Comparison of ENCODE assay signal across 21 cellular contexts in the genomic region with DNA sequence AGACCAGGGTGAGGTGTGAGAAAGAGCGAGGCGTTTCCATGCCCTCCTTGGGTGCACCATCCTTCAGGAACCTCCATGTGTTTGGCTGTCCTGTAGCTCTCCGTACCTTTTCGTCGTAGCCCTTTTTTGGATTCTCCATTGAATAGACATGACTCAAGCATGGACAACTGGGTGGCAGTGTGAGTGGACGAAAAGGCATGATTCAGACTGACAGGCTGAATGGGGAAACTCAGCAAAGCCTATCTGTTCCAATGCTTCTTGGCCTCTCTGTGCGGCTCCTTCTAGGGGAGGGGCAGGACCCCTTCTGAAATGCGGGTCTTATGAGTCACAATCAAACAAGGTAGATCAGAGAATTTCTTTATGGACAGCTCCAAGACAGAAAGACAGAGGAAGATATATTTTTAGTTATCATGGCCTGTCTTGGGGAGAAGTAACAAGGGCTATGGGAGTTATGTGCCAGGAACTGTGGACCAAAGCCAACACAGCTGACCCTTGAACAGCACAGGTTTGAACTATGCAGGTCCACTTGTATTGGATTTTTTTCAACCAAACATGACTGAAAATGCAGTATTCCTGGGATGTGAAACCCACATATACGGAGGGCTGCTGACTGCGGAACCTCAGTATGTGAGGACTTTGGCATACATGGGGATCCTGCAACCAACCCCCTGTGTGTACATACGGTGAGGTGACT. TPM values are rescaled to one million over a fixed set of nuclear protein-coding genes. Genes with fewer than 3 reads are reported as not detected.
DNase-seq lines count a peak whose midpoint lies in the region; ATAC-seq and TF ChIP-seq lines count a peak whose summit lies in the region.
"Had no signal": no experiment of that assay in that cellular context is flagged by ENCODE, and none has a peak within 500 bp of the region (broad histone marks: within the 10 kb centered on the region; RNA-seq: fewer than 3 reads in every experiment).

No MANE protein-coding gene starts in this region.

- peaks cover 5% of the 10 kb centered on the region for H3K36me3 Mint-ChIP-seq in T-helper 17 cell (ENCODE audit: low read depth)
- no peaks in the 10 kb centered on the region for H3K36me3 Mint-ChIP-seq in neural progenitor cell
- H3K36me3 Mint-ChIP-seq: activated naive CD4-positive, alpha-beta T cell treated with anti-CD3 and anti-CD28 coated beads, Interleukin-2, amount 50 U/mL, for 72 hours had no signal

- H3K79me2 ChIP-seq in HCT116 (ENCODE audit: insufficient read depth, low read length) (peaks cover 99% of the 10 kb centered on the region), neural progenitor cell (ENCODE audit: low read depth) (no peaks in the 10 kb centered on the region), MM.1S (ENCODE audit: low read length) (no peaks in the 10 kb centered on the region)

- no TSS peak for BruUV-seq in HCT116 (replicated peaks; lab: Mats Ljungman, UMichigan)

- no peak for TF ChIP-seq RAD21 in HCT116 (IDR thresholded peaks at IDR 0.05; ENCODE audit: low read depth)

- no peak overlapping the region for H2AFZ ChIP-seq in HCT116 (ENCODE audit: low read depth, low read length, poor library complexity, severe bottlenecking)
- no peak overlapping the region for H2AFZ ChIP-seq in neural progenitor cell (replicated peaks)
- no peak overlapping the region for H2AFZ ChIP-seq in MM.1S (ENCODE audit: low read length)

- no peak overlapping the region for H3K4me3 Mint-ChIP-seq in T-helper 17 cell
- H3K4me3 Mint-ChIP-seq in neural progenitor cell: peak overlapping the region; percentile 76
- H3K4me3 Mint-ChIP-seq: activated CD4-positive, alpha-beta memory T cell treated with anti-CD3 and anti-CD28 coated beads, Interleukin-2, amount 10 ng/mL, durations not matched to agents 7 days and 5 days; activated T-cell treated with anti-CD3 and anti-CD28 coated beads, Interleukin-2, amount 50 U/mL, for 4 hours had no signal

- H3K36me3 ChIP-seq in HCT116 (ENCODE audit: control insufficient read depth in 1 of 2, insufficient read depth in 2 of 2, low read length in 2 of 2) (peaks cover 0 to 34% of the 10 kb centered on the region in 2 experiments; a peak in 1 of 4 replicates), neural progenitor cell (no peaks in the 10 kb centered on the region), MM.1S (replicated peaks; ENCODE audit: insufficient read depth, low read length) (no peaks in the 10 kb centered on the region)
- H3K36me3 ChIP-seq: esophagus muscularis mucosa, HAP-1 had no signal

- H3K4me1 Mint-ChIP-seq in T-helper 17 cell (peaks cover 8% of the 10 kb centered on the region), neural progenitor cell (peaks cover 42% of the 10 kb centered on the region)

- H3K4me1 ChIP-seq in HCT116 (ENCODE audit: control insufficient read depth in 1 of 2, insufficient read depth in 2 of 2, low read length in 2 of 2) (peaks cover 65 to 94% of the 10 kb centered on the region in 2 experiments), neural progenitor cell (peaks cover 42% of the 10 kb centered on the region), MM.1S (ENCODE audit: low read length) (no peaks in the 10 kb centered on the region)

- POLR2A ChIA-PET in HCT116 (lab: Charles Lee): no interaction called here

- H3K27ac ChIP-seq in HCT116 (ENCODE audit: low read depth, low read length): peak overlapping the region; percentile 92
- H3K27ac ChIP-seq in neural progenitor cell: no peak overlapping the region
- no peak overlapping the region for H3K27ac ChIP-seq in MM.1S (ENCODE audit: low read length)
- H3K27ac ChIP-seq: esophagus muscularis mucosa had no signal

- H3K4me3 ChIP-seq in HCT116 (replicated peaks in 1 of 2; ENCODE audit: low read depth in 1 of 2, low read length in 2 of 2): no peak overlapping the region
- no peak overlapping the region for H3K4me3 ChIP-seq in neural progenitor cell
- no peak overlapping the region for H3K4me3 ChIP-seq in MM.1S (ENCODE audit: low read length)
- H3K4me3 ChIP-seq: esophagus muscularis mucosa, HAP-1, skin epidermis had no signal

- TF ChIP-seq CTCF in HCT116 (IDR thresholded peaks at IDR 0.05 in 2 of 3, conservative IDR thresholded peaks at IDR 0.05 in 1 of 3; ENCODE audit: borderline replicate concordance in 1 of 3, insufficient read depth in 1 of 3, low read depth in 2 of 3, low read length in 2 of 3): no peak
- no peak for TF ChIP-seq CTCF in neural progenitor cell (IDR thresholded peaks at IDR 0.05)
- TF ChIP-seq CTCF in MM.1S (IDR thresholded peaks at IDR 0.05; ENCODE audit: low read length): no peak

- H3K9me2 ChIP-seq in HCT116 (ENCODE audit: insufficient read depth) (no peaks in the 10 kb centered on the region), MM.1S (replicated peaks; ENCODE audit: insufficient read depth, low read length) (no peaks in the 10 kb centered on the region)

- CTCF ChIA-PET in HCT116 (lab: Charles Lee): no interaction called here

- no peaks in the 10 kb centered on the region for H3K27me3 ChIP-seq in HCT116 (ENCODE audit: insufficient read depth, low read length)
- peaks cover 14% of the 10 kb centered on the region for H3K27me3 ChIP-seq in neural progenitor cell
- no peaks in the 10 kb centered on the region for H3K27me3 ChIP-seq in MM.1S (replicated peaks; ENCODE audit: insufficient read depth, low read length)
- H3K27me3 ChIP-seq: esophagus muscularis mucosa had no signal

- H3K9ac ChIP-seq in HCT116 (ENCODE audit: low read length): peak overlapping the region; percentile 63; the same call in 1 of the 2 replicates
- no peak overlapping the region for H3K9ac ChIP-seq in neural progenitor cell
- no peak overlapping the region for H3K9ac ChIP-seq in MM.1S (ENCODE audit: low read length)

- H3K27ac Mint-ChIP-seq in T-helper 17 cell (peak overlapping the region; percentile 4), neural progenitor cell (peak overlapping the region; percentile 100)
- H3K27ac Mint-ChIP-seq: activated CD4-positive, alpha-beta memory T cell treated with anti-CD3 and anti-CD28 coated beads, Interleukin-2, amount 10 ng/mL, durations not matched to agents 7 days and 5 days; activated naive CD4-positive, alpha-beta T cell treated with anti-CD3 and anti-CD28 coated beads, Interleukin-2, amount 50 U/mL, for 72 hours had no signal

- no peak for DNase-seq in HCT116 (ENCODE audit: low read depth, low spot score)
- no peak for DNase-seq in T-helper 17 cell
- DNase-seq in neural progenitor cell (ENCODE audit: low spot score): no peak
- DNase-seq in hepatic stellate cell (ENCODE audit: low spot score): no peak
- DNase-seq in HUDEP-2 (lab: John Stamatoyannopoulos, UW; ENCODE audit: unreplicated experiment in 76 of 76): no peak
- no peak for DNase-seq in MM.1S
- DNase-seq: activated CD4-positive, alpha-beta memory T cell treated with anti-CD3 and anti-CD28 coated beads, Interleukin-2, amount 10 ng/mL, durations not matched to agents 7 days and 5 days; activated T-cell treated with anti-CD3 and anti-CD28 coated beads, Interleukin-2, amount 50 U/mL, for 4 hours; Caco-2; EL; left ventricle myocardium superior; NCI-H2227 treated with DMSO at 0.1 percent for 48 hours; posterior cingulate gyrus; stimulated activated CD4-positive, alpha-beta T cell treated with anti-CD3 and anti-CD28 coated beads, Interleukin-4, amount 100 ng/mL, for 1 hour; T-helper 1 cell had no signal

- intact Hi-C loops in HCT116 (cut with micrococcal nuclease): no loop called here

- H3K27me3 Mint-ChIP-seq in T-helper 17 cell: peaks cover 46% of the 10 kb centered on the region
- peaks cover 3% of the 10 kb centered on the region for H3K27me3 Mint-ChIP-seq in neural progenitor cell (ENCODE audit: insufficient read depth, low read depth)

- H3K9me3 ChIP-seq in HCT116 (ENCODE audit: control insufficient read depth in 1 of 2, insufficient read depth in 1 of 2, low read depth in 1 of 2, low read length in 2 of 2): no peaks in the 10 kb centered on the region
- no peaks in the 10 kb centered on the region for H3K9me3 ChIP-seq in T-helper 17 cell (ENCODE audit: control insufficient read depth, low read length, poor library complexity, severe bottlenecking)
- H3K9me3 ChIP-seq in neural progenitor cell (ENCODE audit: low read depth): no peaks in the 10 kb centered on the region
- H3K9me3 ChIP-seq in MM.1S (replicated peaks; ENCODE audit: insufficient read depth, low read length): no peaks in the 10 kb centered on the region
- H3K9me3 ChIP-seq: Caco-2, esophagus muscularis mucosa, HAP-1 had no signal

- RAD21 ChIA-PET in HCT116 (lab: Charles Lee; ENCODE audit: low non-redundant PET in 1 of 2, low total read pairs in 2 of 2, uncharacterized antibody in 2 of 2, unreplicated experiment in 2 of 2): no interaction called here

- no peaks in the 10 kb centered on the region for H3K9me3 Mint-ChIP-seq in neural progenitor cell
- H3K9me3 Mint-ChIP-seq: activated CD4-positive, alpha-beta memory T cell treated with anti-CD3 and anti-CD28 coated beads, Interleukin-2, amount 10 ng/mL, durations not matched to agents 7 days and 5 days; activated naive CD4-positive, alpha-beta T cell treated with anti-CD3 and anti-CD28 coated beads, Interleukin-2, amount 50 U/mL, for 72 hours; activated T-cell treated with anti-CD3 and anti-CD28 coated beads, Interleukin-2, amount 50 U/mL, for 4 hours had no signal

- ATAC-seq in HCT116: no peak
- ATAC-seq in T-helper 17 cell: no peak
- peak; percentile 51 for ATAC-seq in esophagus mucosa
- ATAC-seq in HG03520 (IDR thresholded peaks at IDR 0.05; ENCODE audit: unreplicated experiment): no peak
- ATAC-seq: activated naive CD4-positive, alpha-beta T cell treated with anti-CD3 and anti-CD28 coated beads, Interleukin-2, amount 50 U/mL, for 72 hours; activated T-cell treated with anti-CD3 and anti-CD28 coated beads, Interleukin-2, amount 50 U/mL, for 4 hours had no signal

- peaks cover 35% of the 10 kb centered on the region for H3F3A ChIP-seq in neural progenitor cell (ENCODE audit: low read depth)
- H3F3A ChIP-seq in MM.1S (ENCODE audit: insufficient read depth, low read length): no peaks in the 10 kb centered on the region

- H3K4me2 ChIP-seq in HCT116 (ENCODE audit: low read length) (peak overlapping the region; percentile 80; the same call in 1 of the 2 replicates), neural progenitor cell (peak overlapping the region; percentile 75), MM.1S (ENCODE audit: low read depth, low read length) (no peak overlapping the region)

- TF ChIP-seq POLR2A in HCT116 (IDR thresholded peaks at IDR 0.05; ENCODE audit: borderline replicate concordance, extremely low read depth, insufficient read depth, insufficient read length): no peak

- H4K20me1 ChIP-seq in HCT116 (ENCODE audit: insufficient read depth) (no peaks in the 10 kb centered on the region), neural progenitor cell (ENCODE audit: low read depth) (peaks cover 23% of the 10 kb centered on the region), MM.1S (ENCODE audit: insufficient read depth, low read length) (no peaks in the 10 kb centered on the region)

RNA-seq across cellular contexts. Expression of gene ADORA2B, which starts 22.9 kb away (rescaled TPM):
- total RNA-seq in HCT116 (2021; ENCODE audit: unreplicated experiment) (47.5 TPM), T-helper 17 cell (under 1 TPM in 1 of 2 donors, not detected in 1; 0.76 TPM), esophagus mucosa (13.1 TPM), neural progenitor cell (ENCODE audit: low replicate concordance) (1.9 and 4.4 TPM in 2 replicates)
- polyA plus RNA-seq in HCT116 (2012): 46.0 and 48.3 TPM in 2 replicates

RNA-seq across cellular contexts. Expression of gene ZSWIM7, which starts 31.7 kb away (rescaled TPM):
- total RNA-seq in HCT116 (2021; ENCODE audit: unreplicated experiment) (33.5 TPM), T-helper 17 cell (10 to 100 TPM; 15.4 to 17.5 TPM), esophagus mucosa (6.8 TPM), neural progenitor cell (ENCODE audit: low replicate concordance) (36.2 and 43.9 TPM in 2 replicates)
- polyA plus RNA-seq in HCT116 (2012): 29.3 and 36.6 TPM in 2 replicates

RNA-seq across cellular contexts. Expression of gene TTC19, which starts 31.8 kb away (rescaled TPM):
- 61.3 TPM for total RNA-seq in HCT116 (2021; ENCODE audit: unreplicated experiment)
- polyA plus RNA-seq in HCT116 (2012): 34.5 and 41.1 TPM in 2 replicates
- 10 to 100 TPM; 46.9 to 49.0 TPM for total RNA-seq in T-helper 17 cell
- 20.4 TPM for total RNA-seq in esophagus mucosa
- 47.1 and 52.9 TPM in 2 replicates for total RNA-seq in neural progenitor cell (ENCODE audit: low replicate concordance)
